In genomic region chr3:101518421-101518871, GRCh38 we compare ENCODE assay signal across 10 cellular contexts. TPM values are rescaled to one million over a fixed set of nuclear protein-coding genes. Genes with fewer than 3 reads are reported as not detected.
DNase-seq lines count a peak whose midpoint lies in the region; ATAC-seq and TF ChIP-seq lines count a peak whose summit lies in the region.
"Had no signal": no experiment of that assay in that cellular context is flagged by ENCODE, and none has a peak within 500 bp of the region (broad histone marks: within the 10 kb centered on the region; RNA-seq: fewer than 3 reads in every experiment).

No MANE protein-coding gene starts in this region.

- WGBS in stomach, 5 donors: 59 to 74% (median 62%) methylated on average over 3 of the region's 3 CpGs

- no peaks in the 10 kb centered on the region for H3K9me3 ChIP-seq in stomach
- H3K9me3 ChIP-seq: SJSA1 had no signal

- peak; percentile 23 for DNase-seq in NCI-H69 (lab: John Stamatoyannopoulos, UW)
- DNase-seq in activated naive CD4-positive, alpha-beta T cell treated with anti-CD3 and anti-CD28 coated beads for 36 hours: peak; percentile 71
- DNase-seq in stimulated activated CD8-positive, alpha-beta memory T cell treated with anti-CD3 and anti-CD28 coated beads, Interleukin-12 subunit alpha, Interleukin-12 subunit beta, amount 100 ng/mL, for 24 hours (ENCODE audit: extremely low read depth): peak; percentile 3
- DNase-seq in AG20443 (ENCODE audit: low spot score): no peak
- no peak for DNase-seq in stomach
- no peak for DNase-seq in amygdala (lab: John Stamatoyannopoulos, UW)

- H3K4me3 ChIP-seq in stomach: no peak overlapping the region
- H3K4me3 ChIP-seq: lung, SJSA1 had no signal

- no peaks in the 10 kb centered on the region for H3K9me3 Mint-ChIP-seq in activated naive CD4-positive, alpha-beta T cell treated with anti-CD3 and anti-CD28 coated beads for 36 hours

- intact Hi-C loops in activated naive CD4-positive, alpha-beta T cell treated with anti-CD3 and anti-CD28 coated beads for 36 hours (cut with micrococcal nuclease): loop anchor here (1.0 to 10.0 kb wide), 16 partner anchors 13 to 868 kb away; partner anchors contain the start of genes CEP97, NXPE3, PCNP and TFG
- intact Hi-C loops in stomach (cut with DNase I; ENCODE audit: low total_unique reads): no loop called here

- peaks cover 0 to 22% (median 4%) of the 10 kb centered on the region in 3 donors for H3K27me3 ChIP-seq in stomach

- ATAC-seq in GM18870 (IDR thresholded peaks at IDR 0.05; ENCODE audit: unreplicated experiment) (peak; percentile 99), HG02678 (IDR thresholded peaks at IDR 0.05; ENCODE audit: unreplicated experiment) (peak; percentile 96)

- H3K4me3 Mint-ChIP-seq in activated naive CD4-positive, alpha-beta T cell treated with anti-CD3 and anti-CD28 coated beads for 36 hours: peak overlapping the region; percentile 73

- no peaks in the 10 kb centered on the region for H3K36me3 ChIP-seq in stomach
- H3K36me3 ChIP-seq: SJSA1 had no signal

- CTCF ChIA-PET in activated naive CD4-positive, alpha-beta T cell treated with anti-CD3 and anti-CD28 coated beads for 36 hours (lab: Charles Lee): interaction anchor here (0.9 to 1.9 kb wide), 7 partner anchors 10 to 1056 kb away, joined by 3 to 9 read pairs (median 5); partner anchors contain the start of gene PCNP

- H3K27ac ChIP-seq in stomach: peak overlapping the region in 1 of 5 donors; percentile 23
- H3K27ac ChIP-seq: SJSA1 had no signal

- peak overlapping the region; percentile 97 for H3K27ac Mint-ChIP-seq in activated naive CD4-positive, alpha-beta T cell treated with anti-CD3 and anti-CD28 coated beads for 36 hours

- no peak for TF ChIP-seq EP300 in stomach (IDR thresholded peaks at IDR 0.05)

- H3K4me1 ChIP-seq in stomach: peaks cover 0 to 7% (median 3%) of the 10 kb centered on the region in 4 donors
- H3K4me1 ChIP-seq: SJSA1 had no signal

- no peak for TF ChIP-seq CTCF in stomach (IDR thresholded peaks at IDR 0.05)

- H3K27me3 Mint-ChIP-seq in activated naive CD4-positive, alpha-beta T cell treated with anti-CD3 and anti-CD28 coated beads for 36 hours (ENCODE audit: low read depth): no peaks in the 10 kb centered on the region

- no peaks in the 10 kb centered on the region for H3K36me3 Mint-ChIP-seq in activated naive CD4-positive, alpha-beta T cell treated with anti-CD3 and anti-CD28 coated beads for 36 hours (ENCODE audit: low read depth)

- H3K4me1 Mint-ChIP-seq in activated naive CD4-positive, alpha-beta T cell treated with anti-CD3 and anti-CD28 coated beads for 36 hours (ENCODE audit: low read depth): peaks cover 61% of the 10 kb centered on the region

- no peak for TF ChIP-seq POLR2A in stomach (IDR thresholded peaks at IDR 0.05)

RNA-seq across cellular contexts. Expression of gene SENP7, which starts 5.4 kb away (rescaled TPM):
- total RNA-seq in activated naive CD4-positive, alpha-beta T cell treated with anti-CD3 and anti-CD28 coated beads for 36 hours: 10 to 100 TPM; 16.1 to 16.8 TPM
- total RNA-seq in stomach: 10 to 100 TPM in 4 of 5 donors, 1 to 10 TPM in 1; 1.4 to 93.1 (median 29.8) TPM
- 1 to 10 TPM; 3.1 to 7.3 (median 3.8) TPM for polyA plus RNA-seq in stomach

RNA-seq across cellular contexts. Expression of gene TRMT10C, which starts 43.2 kb away (rescaled TPM):
- total RNA-seq in activated naive CD4-positive, alpha-beta T cell treated with anti-CD3 and anti-CD28 coated beads for 36 hours: 10 to 100 TPM; 24.0 to 24.4 TPM
- total RNA-seq in stomach: 10 to 100 TPM in 2 of 5 donors, 1 to 10 TPM in 3; 1.4 to 33.6 (median 4.1) TPM
- 10 to 100 TPM; 13.1 to 16.8 (median 15.3) TPM for polyA plus RNA-seq in stomach

RNA-seq across cellular contexts. Expression of gene PCNP, which starts 55.5 kb away (rescaled TPM):
- total RNA-seq in activated naive CD4-positive, alpha-beta T cell treated with anti-CD3 and anti-CD28 coated beads for 36 hours: 100 to 1,000 TPM; 261 to 267 TPM
- total RNA-seq in stomach: 100 to 1,000 TPM in 1 of 5 donors, 10 to 100 TPM in 4; 21.7 to 163 (median 88.1) TPM
- 100 to 1,000 TPM in 1 of 3 donors, 10 to 100 TPM in 2; 81.9 to 160 (median 86.7) TPM for polyA plus RNA-seq in stomach

Comparison
In these comparisons a context has a peak if more than half of its experiments do, and no peak if none do; other contexts are left out.
1. DNase-seq: peak in NCI-H69 (single experiment), activated naive CD4-positive, alpha-beta T cell treated with anti-CD3 and anti-CD28 coated beads for 36 hours (single experiment) and stimulated activated CD8-positive, alpha-beta memory T cell treated with anti-CD3 and anti-CD28 coated beads, Interleukin-12 subunit alpha, Interleukin-12 subunit beta, amount 100 ng/mL, for 24 hours (single experiment); none in AG20443 (single experiment), stomach (single experiment) and amygdala (0 of 56).